Comparison of ENCODE assay signal across 8 cellular contexts in the genomic region with DNA sequence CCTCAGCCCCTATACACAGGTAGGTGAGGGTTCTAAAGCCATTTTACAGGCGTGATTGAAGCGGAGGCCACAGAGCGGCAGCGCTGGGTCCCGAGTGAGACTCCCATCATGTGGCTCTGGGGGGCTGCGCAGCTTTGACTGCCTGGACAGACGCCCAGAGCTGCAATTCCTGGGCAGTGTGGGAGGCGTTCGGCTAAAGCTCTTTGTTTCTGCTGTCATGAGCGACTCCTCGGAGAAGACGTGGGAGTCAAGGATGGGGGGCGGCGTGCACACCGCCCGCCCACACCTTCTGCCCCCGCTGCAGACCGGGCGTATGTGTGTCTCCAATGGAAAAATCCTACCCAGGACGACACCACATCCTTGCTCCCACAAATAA. TPM values are rescaled to one million over a fixed set of nuclear protein-coding genes. Genes with fewer than 3 reads are reported as not detected.
DNase-seq lines count a peak whose midpoint lies in the region; ATAC-seq, FAIRE-seq and TF ChIP-seq lines count a peak whose summit lies in the region.

No MANE protein-coding gene starts in this region.

- H3K9ac ChIP-seq in K562 (ENCODE audit: insufficient read depth in 1 of 2, low read depth in 2 of 2, low read length in 2 of 2) (peak overlapping the region; percentile 68 to 96), stomach smooth muscle (ENCODE audit: low read length in 2 of 2) (peak overlapping the region; percentile 80 to 81)

- CTCF ChIA-PET in K562 (lab: Yijun Ruan, JAX; ENCODE audit: low intra/inter-chr PET ratio) = interaction anchor here (1.3 kb wide), 1 partner anchor 22 kb away, joined by 4 read pairs; no protein-coding TSS in a partner anchor

- peaks cover 10% of the 10 kb centered on the region for H3K79me2 ChIP-seq in K562 (ENCODE audit: control insufficient read depth, insufficient read depth, low read length)

- peak overlapping the region; percentile 81 for H3K4me2 ChIP-seq in K562 (ENCODE audit: insufficient read depth, low read length)

- FAIRE-seq in K562 (lab: Jason Lieb, UNC) = peak; percentile 26

- DNase-seq in Right ventricle myocardium inferior (ENCODE audit: missing footprints) = peak; percentile 62
- DNase-seq in cardiac septum (ENCODE audit: low spot score) = no peak
- DNase-seq in K562 (ENCODE audit: extremely low read depth in 1 of 4, low spot score in 3 of 4) = peak; percentile 43 to 62 (median 53)
- DNase-seq in kidney epithelial cell (ENCODE audit: low read depth) = no peak
- DNase-seq in AML-193 (lab: John Stamatoyannopoulos, UW) = no peak

- intact Hi-C loops in Right ventricle myocardium inferior (cut with DNase I) = loop anchor here (5.0 kb wide), 2 partner anchors 72 to 207 kb away; no protein-coding TSS in a partner anchor
- intact Hi-C loops in cardiac septum (cut with DNase I) = loop anchor here (2.0 to 5.0 kb wide), 3 partner anchors 117 to 337 kb away; no protein-coding TSS in a partner anchor
- intact Hi-C loops in K562 (cut with micrococcal nuclease) = loop anchor here (1.0 to 10.0 kb wide), 2 partner anchors 214 to 476 kb away; a partner anchor contains a TSS

- TF ChIP-seq CTCF in K562 (IDR thresholded peaks at IDR 0.05 in 2 of 3, conservative IDR thresholded peaks at IDR 0.05 in 1 of 3; ENCODE audit: insufficient read depth in 2 of 3, low read depth in 1 of 3, low read length in 3 of 3) = peak in 2 of 3 experiments; percentile 7 to 34; a peak in 2 of 6 replicates
- peak; percentile 12 for TF ChIP-seq CTCF in kidney epithelial cell (IDR thresholded peaks at IDR 0.05; ENCODE audit: insufficient read depth, low read length, poor library complexity, severe bottlenecking)

- no peak overlapping the region for H3K27ac ChIP-seq in K562 (ENCODE audit: extremely low read depth, low read depth, low read length)
- H3K27ac ChIP-seq in stomach smooth muscle (ENCODE audit: low read length) = peak overlapping the region; percentile 77

- H3K4me1 ChIP-seq in K562 (replicated peaks in 1 of 2; ENCODE audit: control insufficient read depth in 2 of 2, insufficient read depth in 2 of 2, low read length in 2 of 2) (peaks cover 24 to 33% of the 10 kb centered on the region in 2 experiments; a peak in 4 of 5 replicates), stomach smooth muscle (ENCODE audit: control insufficient read depth, insufficient read depth, low read length) (peaks cover 42% of the 10 kb centered on the region)

- POLR2A ChIA-PET in K562 (lab: Yijun Ruan, JAX) = interaction anchor here (0.6 to 3.2 kb wide), 16 partner anchors 9 to 1833 kb away, joined by 3 to 13 read pairs (median 4); a partner anchor contains a TSS

- TF ChIP-seq POLR2A in K562 (conservative IDR thresholded peaks at IDR 0.05) = no peak

- H3K27me3 ChIP-seq in K562 (ENCODE audit: control insufficient read depth in 2 of 2, insufficient read depth in 2 of 2, low read length in 2 of 2) (no peaks in the 10 kb centered on the region; a peak in 1 of 5 replicates), kidney epithelial cell (ENCODE audit: control insufficient read depth, insufficient read depth, low read length) (no peaks in the 10 kb centered on the region), stomach smooth muscle (ENCODE audit: control insufficient read depth in 1 of 2, insufficient read depth in 2 of 2, low read length in 2 of 2) (no peaks in the 10 kb centered on the region)

- no peak for TF ChIP-seq EP300 in K562 (IDR thresholded peaks at IDR 0.05; ENCODE audit: low read length)

- ATAC-seq in Right ventricle myocardium inferior = peak; percentile 4
- ATAC-seq in K562 = peak; percentile 11
- ATAC-seq in esophagus mucosa = no peak
- no peak for ATAC-seq in HG03442 (IDR thresholded peaks at IDR 0.05; ENCODE audit: unreplicated experiment)

- H2AFZ ChIP-seq in K562 (ENCODE audit: low read depth, low read length) = peak overlapping the region; percentile 89

- in situ Hi-C loops in K562 (cut with MboI) = no loop called here

- H3K4me3 ChIP-seq in K562 = peak overlapping the region; percentile 61
- H3K4me3 ChIP-seq in kidney epithelial cell (ENCODE audit: low read depth, low read length) = peak overlapping the region; percentile 62
- peak overlapping the region; percentile 76 to 86 for H3K4me3 ChIP-seq in stomach smooth muscle (ENCODE audit: low read length in 2 of 2)

- TF ChIP-seq RAD21 in K562 (CRISPR knock-in tag; conservative IDR thresholded peaks at IDR 0.05 in 1 of 2, IDR thresholded peaks at IDR 0.05 in 1 of 2) = 0 out of 4 replicates have a peak, but pooled peaks of 1 of the 2 experiments have one; percentile 8

- WGBS in K562 (ENCODE audit: insufficient coverage, low coverage, missing lambda C conversion rate) = 13% methylated on average over 16 of the region's 20 CpGs

- no peaks in the 10 kb centered on the region for H3K9me1 ChIP-seq in K562 (ENCODE audit: control insufficient read depth, insufficient read depth, low read length)

- peaks cover 5% of the 10 kb centered on the region; the same call in 1 of the 3 replicates for H3K36me3 ChIP-seq in K562 (ENCODE audit: control insufficient read depth, insufficient read depth, low read length)
- H3K36me3 ChIP-seq in kidney epithelial cell (ENCODE audit: control insufficient read depth, insufficient read depth, low read length) = peaks cover 5% of the 10 kb centered on the region
- peaks cover 0 to 4% of the 10 kb centered on the region in 2 donors for H3K36me3 ChIP-seq in stomach smooth muscle (ENCODE audit: control insufficient read depth in 2 of 2, insufficient read depth in 2 of 2, low read length in 2 of 2)

- no TSS peak for BruUV-seq in K562 (replicated peaks; lab: Mats Ljungman, UMichigan)

- H3K9me3 ChIP-seq in K562 (replicated peaks; ENCODE audit: control insufficient read depth, insufficient read depth, low read depth, low read length) = no peaks in the 10 kb centered on the region
- H3K9me3 ChIP-seq in stomach smooth muscle (ENCODE audit: control insufficient read depth in 2 of 2, low read length in 2 of 2) = no peaks in the 10 kb centered on the region

- H4K20me1 ChIP-seq in K562 (replicated peaks; ENCODE audit: control insufficient read depth, insufficient read depth, low read length) = peaks cover 12% of the 10 kb centered on the region; the same call in 1 of the 2 replicates

TF ChIP-seq in K562, 482 proteins besides CTCF, POLR2A, EP300 and RAD21 (continues in another document):
- TF ChIP-seq MXI1 (IDR thresholded peaks at IDR 0.05; ENCODE audit: low read depth, low read length) = no peak
- peak; percentile 97 for TF ChIP-seq EGR1 (conservative IDR thresholded peaks at IDR 0.05)
- no peak for TF ChIP-seq MECOM (CRISPR knock-in tag; IDR thresholded peaks at IDR 0.05)
- TF ChIP-seq, protein P1, sequence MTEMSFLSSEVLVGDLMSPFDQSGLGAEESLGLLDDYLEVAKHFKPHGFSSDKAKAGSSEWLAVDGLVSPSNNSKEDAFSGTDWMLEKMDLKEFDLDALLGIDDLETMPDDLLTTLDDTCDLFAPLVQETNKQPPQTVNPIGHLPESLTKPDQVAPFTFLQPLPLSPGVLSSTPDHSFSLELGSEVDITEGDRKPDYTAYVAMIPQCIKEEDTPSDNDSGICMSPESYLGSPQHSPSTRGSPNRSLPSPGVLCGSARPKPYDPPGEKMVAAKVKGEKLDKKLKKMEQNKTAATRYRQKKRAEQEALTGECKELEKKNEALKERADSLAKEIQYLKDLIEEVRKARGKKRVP (CRISPR knock-in tag; IDR thresholded peaks at IDR 0.05) = no peak
- TF ChIP-seq CBFA2T3 (IDR thresholded peaks at IDR 0.05) = 0 out of 2 replicates have a peak, but pooled peaks have one; percentile 5
- peak; percentile 29; the same call in 1 of the 2 replicates for TF ChIP-seq ZBTB7A (IDR thresholded peaks at IDR 0.05; ENCODE audit: borderline replicate concordance, control insufficient read depth, low read depth, low read length)
- TF ChIP-seq NRF1 (conservative IDR thresholded peaks at IDR 0.05 in 1 of 2, IDR thresholded peaks at IDR 0.05 in 1 of 2) = peak; percentile 40 to 44; a peak in 3 of 4 replicates
- TF ChIP-seq, protein P2, sequence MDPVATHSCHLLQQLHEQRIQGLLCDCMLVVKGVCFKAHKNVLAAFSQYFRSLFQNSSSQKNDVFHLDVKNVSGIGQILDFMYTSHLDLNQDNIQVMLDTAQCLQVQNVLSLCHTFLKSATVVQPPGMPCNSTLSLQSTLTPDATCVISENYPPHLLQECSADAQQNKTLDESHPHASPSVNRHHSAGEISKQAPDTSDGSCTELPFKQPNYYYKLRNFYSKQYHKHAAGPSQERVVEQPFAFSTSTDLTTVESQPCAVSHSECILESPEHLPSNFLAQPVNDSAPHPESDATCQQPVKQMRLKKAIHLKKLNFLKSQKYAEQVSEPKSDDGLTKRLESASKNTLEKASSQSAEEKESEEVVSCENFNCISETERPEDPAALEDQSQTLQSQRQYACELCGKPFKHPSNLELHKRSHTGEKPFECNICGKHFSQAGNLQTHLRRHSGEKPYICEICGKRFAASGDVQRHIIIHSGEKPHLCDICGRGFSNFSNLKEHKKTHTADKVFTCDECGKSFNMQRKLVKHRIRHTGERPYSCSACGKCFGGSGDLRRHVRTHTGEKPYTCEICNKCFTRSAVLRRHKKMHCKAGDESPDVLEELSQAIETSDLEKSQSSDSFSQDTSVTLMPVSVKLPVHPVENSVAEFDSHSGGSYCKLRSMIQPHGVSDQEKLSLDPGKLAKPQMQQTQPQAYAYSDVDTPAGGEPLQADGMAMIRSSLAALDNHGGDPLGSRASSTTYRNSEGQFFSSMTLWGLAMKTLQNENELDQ (CRISPR knock-in tag; IDR thresholded peaks at IDR 0.05; ENCODE audit: borderline replicate concordance) = no peak

RNA-seq across cellular contexts. Expression of a gene that starts 0.9 kb away (rescaled TPM):
- total RNA-seq in Right ventricle myocardium inferior (133 TPM), cardiac septum (208 TPM), K562 (2014; rRNA removed) (7.4 and 23.5 TPM in 2 replicates), K562 (2014; rRNA removed; fragmentation: Illumina TruSeq; extraction: Trizol) (5.7 and 6.0 TPM in 2 replicates), K562 (2015; rRNA removed; fragmentation: Illumina TruSeq; extraction: Trizol) (4.6 and 7.3 TPM in 2 replicates), K562 (2021) (9.5 and 12.1 TPM in 2 replicates), kidney epithelial cell (57.0 and 83.7 TPM in 2 replicates), esophagus mucosa (4.0 TPM)
- 4.1 and 9.5 TPM in 2 replicates for total RNA-seq in K562 (2011; cell fraction: chromatin; rRNA removed; ENCODE audit: low replicate concordance)
- 14.5 and 15.2 TPM in 2 replicates for total RNA-seq in K562 (2011; cell fraction: nucleolus; rRNA removed)
- 8.9 and 11.3 TPM in 2 replicates for total RNA-seq in K562 (2011; cell fraction: nucleoplasm; rRNA removed)
- polyA plus RNA-seq in K562 (2011; rRNA removed) (8.2 and 9.5 TPM in 2 replicates), K562 (2014; fragmentation: Illumina TruSeq; extraction: Trizol) (8.1 TPM in 2 replicates), K562 (2014; fragmentation: Nextera tagmentation; extraction: Ambion mirVana) (1 to 10 TPM; 3.1 to 5.9 TPM), K562 (2014; rRNA removed) (9.4 and 13.4 TPM in 2 replicates)
- polyA plus RNA-seq in K562 (2011; cell fraction: cytosol; rRNA removed) = 13.7 and 24.2 TPM in 2 replicates
- polyA plus RNA-seq in K562 (2011; cell fraction: nucleus; rRNA removed) = 4.1 and 4.6 TPM in 2 replicates
- polyA plus RNA-seq in K562 (2012) = 6.0 and 6.2 TPM in 2 replicates
- polyA minus RNA-seq in K562 (2011; rRNA and poly(A)+ RNA removed) = 10.9 and 13.0 TPM in 2 replicates
- polyA minus RNA-seq in K562 (2011; cell fraction: cytosol; rRNA and poly(A)+ RNA removed) = 5.6 and 12.1 TPM in 2 replicates
- polyA minus RNA-seq in K562 (2011; cell fraction: nucleus; rRNA and poly(A)+ RNA removed) = 7.7 and 15.4 TPM in 2 replicates

Comparison
In these comparisons a context has a peak if more than half of its experiments do, and no peak if none do; other contexts are left out.
1. DNase-seq: peak in Right ventricle myocardium inferior (single experiment) and K562 (4 of 4); none in cardiac septum (single experiment), kidney epithelial cell (single experiment) and AML-193 (0 of 2).
2. ATAC-seq: peak in Right ventricle myocardium inferior (single experiment) and K562 (single experiment); none in esophagus mucosa (single experiment) and HG03442 (single experiment).
3. Peak in every context shown above with its lines, with median percentiles within 50 percentile points of each other: H3K4me3 ChIP-seq.